In the genomic region with DNA sequence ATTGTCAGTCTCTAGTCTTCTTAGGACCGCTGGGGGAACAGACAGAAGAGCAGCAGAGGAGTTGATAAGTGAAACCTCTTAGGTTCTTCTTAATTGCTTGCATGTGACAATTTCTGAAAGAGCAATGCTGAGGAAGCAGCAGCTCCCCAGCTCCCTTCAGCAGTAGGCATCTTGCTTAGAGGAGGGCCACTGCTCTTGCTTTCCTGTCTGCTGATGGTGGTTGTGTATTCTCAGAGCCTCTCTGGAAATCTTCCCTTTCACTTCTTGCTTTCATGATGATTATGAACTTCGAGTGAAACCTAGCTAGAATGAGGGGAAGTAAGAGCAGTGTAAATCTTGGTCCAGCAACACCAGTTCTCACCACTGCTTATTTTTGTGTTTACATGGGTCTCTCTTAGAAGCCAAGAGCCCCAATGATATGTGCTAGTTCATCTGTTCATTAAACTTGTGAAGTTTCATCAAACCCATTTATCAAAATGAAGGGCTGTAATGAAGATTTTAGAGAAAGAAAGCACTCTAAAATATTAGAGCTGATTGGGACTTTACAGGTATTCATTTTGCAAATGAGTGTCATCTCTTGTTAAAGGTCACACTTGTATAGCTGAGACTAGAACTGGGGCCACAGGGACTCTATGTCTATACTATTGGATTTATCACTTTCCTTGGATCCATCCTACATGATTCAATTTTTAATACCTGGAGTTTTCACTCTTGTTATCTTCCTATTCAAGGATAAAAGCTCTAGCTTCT, we compare ENCODE assay signal across 11 cellular contexts.
DNase-seq lines count a peak whose midpoint lies in the region; ATAC-seq and TF ChIP-seq lines count a peak whose summit lies in the region.
"Had no signal": no experiment of that assay in that cellular context is flagged by ENCODE, and none has a peak within 500 bp of the region (broad histone marks: within the 10 kb centered on the region; RNA-seq: fewer than 3 reads in every experiment).

No MANE protein-coding gene starts in this region.

- no peaks in the 10 kb centered on the region for H3K9me3 ChIP-seq in left lung
- H3K9me3 ChIP-seq: tibial nerve had no signal

- no peaks in the 10 kb centered on the region for H3K36me3 ChIP-seq in left lung
- H3K36me3 ChIP-seq: tibial nerve had no signal

- H3K27ac ChIP-seq in left lung, result no peak overlapping the region

- intact Hi-C loops in left lung (cut with DNase I), result no loop called here

- no peak for TF ChIP-seq CTCF in left lung (IDR thresholded peaks at IDR 0.05)

- peaks cover 0 to 26% of the 10 kb centered on the region in 2 donors for H3K4me1 ChIP-seq in left lung

- no peak overlapping the region for H3K4me3 ChIP-seq in left lung
- H3K4me3 ChIP-seq: tibial nerve had no signal

- H3K27me3 ChIP-seq in left lung, result no peaks in the 10 kb centered on the region
- H3K27me3 ChIP-seq: tibial nerve had no signal

- DNase-seq in left lung (no peak), GM03348 (ENCODE audit: low spot score) (no peak), cerebellar cortex (ENCODE audit: low spot score) (no peak), NCI-H2029 treated with DMSO at 0.1 percent for 48 hours (lab: John Stamatoyannopoulos, UW) (no peak), SHP77 treated with DMSO at 0.1 percent for 48 hours (lab: John Stamatoyannopoulos, UW) (no peak)
- DNase-seq: HCEC 1CT, T-helper 9 cell had no signal

- ATAC-seq in GM18519 (IDR thresholded peaks at IDR 0.05; ENCODE audit: low FRiP score, unreplicated experiment), result peak; percentile 92
- ATAC-seq in GM21528 (IDR thresholded peaks at IDR 0.05; ENCODE audit: low FRiP score, unreplicated experiment), result peak; percentile 92
- peak; percentile 87 for ATAC-seq in HG03521 (IDR thresholded peaks at IDR 0.05; ENCODE audit: unreplicated experiment)
- peak; percentile 30 for ATAC-seq in left lung

Comparison
In these comparisons a context has a peak if more than half of its experiments do, and no peak if none do; other contexts are left out.
1. ATAC-seq: peak in every context shown above with its lines; median percentile 92 in GM18519; 92 in GM21528; 87 in HG03521; 30 in left lung.